Comparison of ENCODE assay signal across 8 cellular contexts in the genomic region with DNA sequence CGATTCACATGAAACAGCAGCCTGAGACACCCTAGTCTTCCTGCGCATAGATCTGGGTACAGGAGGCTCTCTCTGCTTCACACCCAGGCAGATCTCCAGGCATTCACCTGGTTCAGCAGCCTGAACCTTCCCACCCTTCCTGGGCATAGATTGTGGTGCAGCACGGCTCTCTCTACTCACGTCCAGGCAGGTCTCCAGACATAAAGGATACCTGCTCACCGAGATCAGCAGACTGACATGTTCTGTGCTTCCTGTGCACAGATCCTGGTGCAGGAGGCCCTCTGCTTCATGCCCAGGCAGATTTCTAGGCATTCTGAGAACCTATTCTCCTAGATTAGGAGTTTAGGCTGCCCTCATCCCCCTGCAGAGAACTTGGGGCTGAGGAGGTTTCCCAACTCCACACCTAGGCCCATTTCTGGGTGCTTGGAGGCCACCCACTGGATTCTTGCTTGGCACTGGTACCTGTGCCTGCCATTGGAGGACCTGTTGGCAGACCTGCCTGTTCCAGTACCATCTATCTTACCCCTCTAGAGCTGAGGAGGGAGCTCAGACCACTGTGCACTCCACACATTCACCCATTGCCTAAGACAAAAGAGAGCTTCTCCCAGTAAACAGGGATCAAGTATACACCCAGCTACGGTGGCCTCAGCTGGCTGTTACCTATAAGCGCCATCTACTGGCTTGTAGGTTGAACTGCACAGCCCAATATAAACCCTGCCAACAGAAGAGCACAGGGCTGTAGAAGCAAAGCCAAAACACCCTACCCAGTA. TPM values are rescaled to one million over a fixed set of nuclear protein-coding genes. Genes with fewer than 3 reads are reported as not detected.
A peak's percentile ranks its signal among the peaks of the same experiment; 100 is the strongest.
DNase-seq lines count a peak whose midpoint lies in the region; ATAC-seq and TF ChIP-seq lines count a peak whose summit lies in the region.

No MANE protein-coding gene starts in this region.

- CTCF ChIA-PET in T-cell (lab: Charles Lee): no interaction called here

- peak; percentile 12 to 41 for DNase-seq in NCI-H524 (lab: John Stamatoyannopoulos, UW)
- no peak for DNase-seq in NCI-H524 treated with DMSO at 0.1 percent for 48 hours (lab: John Stamatoyannopoulos, UW)
- DNase-seq in SKM-1 treated with dmso at 0.1 percent for 144 hours (lab: John Stamatoyannopoulos, UW; ENCODE audit: unreplicated experiment): no peak
- DNase-seq in T-cell: no peak

- H3K4me3 Mint-ChIP-seq in T-cell: no peak overlapping the region

- H3K9ac ChIP-seq in SU-DHL-6 (ENCODE audit: low read length) (no peak overlapping the region), liver (ENCODE audit: low read depth in 1 of 2, low read length in 2 of 2) (no peak overlapping the region)

- peak; percentile 66 to 77 for TF ChIP-seq RAD21 in liver (IDR thresholded peaks at IDR 0.05)

- no peak overlapping the region for H3K27ac Mint-ChIP-seq in T-cell

- H3K4me2 ChIP-seq in SU-DHL-6 (ENCODE audit: low read depth, low read length, poor library complexity, severe bottlenecking): no peak overlapping the region

- H3K27me3 ChIP-seq in SU-DHL-6 (ENCODE audit: low read length) (no peaks in the 10 kb centered on the region), liver (ENCODE audit: control insufficient read depth in 4 of 4, insufficient read depth in 4 of 4, low read length in 3 of 4) (no peaks in the 10 kb centered on the region)

- no peak overlapping the region for H2AFZ ChIP-seq in SU-DHL-6 (ENCODE audit: low read depth, low read length, severe bottlenecking)

- POLR2A ChIA-PET in T-cell (lab: Charles Lee): no interaction called here

- 65% methylated on average over 7 of the region's 7 CpGs for WGBS in liver

- H3K4me3 ChIP-seq in SU-DHL-6 (ENCODE audit: insufficient read depth, low read length, poor library complexity, severe bottlenecking): no peak overlapping the region
- H3K4me3 ChIP-seq in liver (ENCODE audit: low read depth in 1 of 3, low read length in 3 of 3): no peak overlapping the region

- TF ChIP-seq CTCF in SU-DHL-6 (IDR thresholded peaks at IDR 0.05; ENCODE audit: insufficient read depth, low read length, poor library complexity, severe bottlenecking) (peak; percentile 76), liver (IDR thresholded peaks at IDR 0.05; ENCODE audit: low read depth, low read length, missing input control) (peak; percentile 57)

- no peaks in the 10 kb centered on the region for H3K4me1 Mint-ChIP-seq in T-cell

- no peaks in the 10 kb centered on the region for H3K4me1 ChIP-seq in liver (ENCODE audit: control insufficient read depth in 4 of 4, insufficient read depth in 4 of 4, low read length in 3 of 4)

- no peaks in the 10 kb centered on the region for H3K27me3 Mint-ChIP-seq in T-cell

- H3K36me3 Mint-ChIP-seq in T-cell: no peaks in the 10 kb centered on the region

- no peaks in the 10 kb centered on the region for H3F3A ChIP-seq in SU-DHL-6 (ENCODE audit: insufficient read depth)

- no peak overlapping the region for H3K27ac ChIP-seq in SU-DHL-6 (ENCODE audit: low read depth, low read length)
- H3K27ac ChIP-seq in liver (ENCODE audit: low read depth in 1 of 2, low read length in 2 of 2): no peak overlapping the region

- peaks cover 9 to 26% (median 16%) of the 10 kb centered on the region in 3 donors for H3K9me3 Mint-ChIP-seq in T-cell

- H3K9me3 ChIP-seq in SU-DHL-6 (ENCODE audit: insufficient read depth, low read length) (no peaks in the 10 kb centered on the region), liver (ENCODE audit: control insufficient read depth in 4 of 4, low read length in 3 of 4) (peaks cover 0 to 8% (median 0%) of the 10 kb centered on the region in 4 donors)

- H3K79me2 ChIP-seq in SU-DHL-6 (ENCODE audit: insufficient read depth, low read length): no peaks in the 10 kb centered on the region

- H3K36me3 ChIP-seq in SU-DHL-6 (ENCODE audit: low read length) (no peaks in the 10 kb centered on the region), liver (ENCODE audit: control insufficient read depth in 4 of 4, insufficient read depth in 3 of 4, low read depth in 1 of 4, low read length in 3 of 4) (no peaks in the 10 kb centered on the region)

- H4K20me1 ChIP-seq in SU-DHL-6 (ENCODE audit: low read depth, low read length): no peaks in the 10 kb centered on the region

- no peaks in the 10 kb centered on the region for H3K9me2 ChIP-seq in SU-DHL-6 (replicated peaks; ENCODE audit: insufficient read depth, low read length)

- ATAC-seq in GM21381 (IDR thresholded peaks at IDR 0.05; ENCODE audit: unreplicated experiment) (peak; percentile 93), HG03460 (IDR thresholded peaks at IDR 0.05; ENCODE audit: unreplicated experiment) (peak; percentile 93), T-cell (replicated peaks in 1 of 4) (no peak)

TF ChIP-seq in liver, 16 proteins besides CTCF, POLR2A, EP300 and RAD21:
- no peak for TF ChIP-seq TAF1 (conservative IDR thresholded peaks at IDR 0.05)

RNA-seq across cellular contexts. Expression of a gene that starts 28.0 kb away (rescaled TPM):
- total RNA-seq in liver (not detected), T-cell (not detected)
- polyA plus RNA-seq in liver: not detected

Comparison
In these comparisons a context has a peak if more than half of its experiments do, and no peak if none do; other contexts are left out.
1. DNase-seq: peak in NCI-H524 (2 of 2); none in NCI-H524 treated with DMSO at 0.1 percent for 48 hours (single experiment), SKM-1 treated with dmso at 0.1 percent for 144 hours (single experiment) and T-cell (0 of 34).
2. ATAC-seq: peak in GM21381 (single experiment) and HG03460 (single experiment); none in T-cell (0 of 4).